29 cellular contexts compared by ENCODE assay signal in the genomic region with DNA sequence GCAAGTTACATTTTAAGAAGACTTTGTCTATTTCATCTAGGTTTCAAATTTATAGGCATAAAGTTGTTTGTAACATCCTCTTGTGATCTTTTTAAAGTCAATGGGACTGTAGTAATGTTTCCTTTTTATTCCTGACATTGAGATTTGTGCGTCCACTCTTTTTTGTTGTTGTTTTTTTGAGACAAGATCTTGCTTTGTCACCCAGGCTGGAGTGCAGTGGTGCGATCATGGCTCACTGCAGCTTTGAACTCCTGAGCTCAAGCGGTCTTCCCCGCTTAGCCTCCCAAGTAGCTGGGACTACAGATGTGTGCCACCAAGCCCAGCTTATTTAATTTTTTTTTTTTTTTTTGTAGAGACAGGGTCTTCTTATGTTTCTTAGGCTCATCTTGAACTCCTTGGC.
"Had no signal": no experiment of that assay in that cellular context is flagged by ENCODE, and none has a peak within 500 bp of the region (broad histone marks: within the 10 kb centered on the region; RNA-seq: fewer than 3 reads in every experiment).

No MANE protein-coding gene starts in this region.

- H3K36me3 ChIP-seq: adrenal gland, ascending aorta, brain microvascular endothelial cell, breast epithelium, cardiac muscle cell had no signal

- DNase-seq: activated effector memory CD4-positive, alpha-beta T cell treated with anti-CD3 and anti-CD28 coated beads, Interleukin-2, amount 50 U/mL, for 16 hours; activated effector memory CD4-positive, alpha-beta T cell treated with Interleukin-2 at 50 U/mL for 16 hours; activated gamma-delta T cell; activated gamma-delta T cell treated with Interleukin-2 at 50 U/mL for 16 hours; activated naive CD4-positive, alpha-beta T cell; activated naive CD4-positive, alpha-beta T cell treated with anti-CD3 and anti-CD28 coated beads for 36 hours; activated naive CD4-positive, alpha-beta T cell treated with anti-CD3 and anti-CD28 coated beads, Interleukin-2, amount 10 ng/mL, durations not matched to agents 7 days and 5 days; activated naive CD4-positive, alpha-beta T cell treated with anti-CD3 and anti-CD28 coated beads, Interleukin-2, amount 50 U/mL, for 16 hours; activated naive CD4-positive, alpha-beta T cell treated with Interleukin-2 at 50 U/mL for 16 hours; activated naive CD8-positive, alpha-beta T cell treated with anti-CD3 and anti-CD28 coated beads for 36 hours; activated naive CD8-positive, alpha-beta T cell treated with anti-CD3 and anti-CD28 coated beads, Interleukin-2, amount 10 ng/mL, durations not matched to agents 7 days and 5 days; activated naive CD8-positive, alpha-beta T cell treated with anti-CD3 and anti-CD28 coated beads, Interleukin-2, amount 50 U/mL, for 24 hours; activated T-cell treated with anti-CD3 and anti-CD28 coated beads, Interleukin-2, amount 50 U/mL, for 24 hours; activated T-cell treated with anti-CD3 and anti-CD28 coated beads, Interleukin-2, amount 50 U/mL, for 4 hours; activated T-cell treated with anti-CD3 and anti-CD28 coated beads, Interleukin-2, amount 50 U/mL, for 48 hours; activated T-cell treated with anti-CD3 and anti-CD28 coated beads, Interleukin-2, amount 50 U/mL, for 72 hours; adrenal gland; amniotic stem cell; anterior cingulate cortex; aorta; body of pancreas; brain microvascular endothelial cell; central memory CD4-positive, alpha-beta T cell; cerebellar nuclear complex had no signal

- H3K4me1 ChIP-seq: adrenal gland, ascending aorta, body of pancreas, breast epithelium had no signal

- H3K27ac ChIP-seq: adrenal gland, ascending aorta, body of pancreas, brain microvascular endothelial cell, breast epithelium, cardiac muscle cell had no signal

- H3K9me3 ChIP-seq: adrenal gland, ascending aorta, body of pancreas had no signal

- FAIRE-seq: astrocyte, bronchial epithelial cell had no signal

- H3K4me3 ChIP-seq: adrenal gland, ascending aorta, body of pancreas, breast epithelium, cardiac muscle cell had no signal

- H3K27me3 ChIP-seq: adrenal gland, ascending aorta, body of pancreas, brain microvascular endothelial cell, breast epithelium, cardiac muscle cell had no signal
